Comparison of ENCODE assay signal across 18 cellular contexts in the genomic region with DNA sequence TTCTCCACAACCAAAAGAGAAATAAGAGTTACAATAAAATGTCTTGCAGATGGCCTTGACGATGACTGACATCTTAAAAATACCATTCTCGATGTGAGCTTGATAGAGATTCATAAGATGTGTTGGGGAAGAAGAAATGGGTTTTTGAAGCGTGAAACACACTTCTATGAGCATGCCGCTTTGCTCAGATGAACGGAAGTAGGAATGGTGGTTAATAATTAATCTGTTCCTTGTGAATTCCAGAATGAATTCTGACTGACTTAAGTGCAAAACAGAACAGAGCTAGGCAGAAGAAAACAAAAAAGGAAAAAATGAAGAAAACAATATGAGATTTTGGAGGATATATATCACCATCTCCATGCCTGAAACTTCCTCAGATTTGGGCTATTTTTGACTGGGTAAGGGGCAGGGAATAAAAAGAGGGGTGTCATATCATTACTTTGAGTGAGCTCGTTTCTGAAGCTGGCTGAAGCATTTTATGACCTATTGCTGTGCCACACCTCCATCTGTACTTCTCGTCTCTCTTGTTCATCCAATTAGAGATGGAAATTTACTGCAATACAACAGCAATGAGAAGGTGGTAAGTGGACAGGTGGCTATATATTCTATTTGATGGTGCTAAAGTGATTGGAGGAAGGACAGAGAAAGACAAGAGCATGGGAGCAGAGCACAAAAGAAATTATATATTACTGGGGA.
"Had no signal": no experiment of that assay in that cellular context is flagged by ENCODE, and none has a peak within 500 bp of the region (broad histone marks: within the 10 kb centered on the region; RNA-seq: fewer than 3 reads in every experiment).

No MANE protein-coding gene starts in this region.

- DNase-seq: activated CD4-positive, alpha-beta T cell treated with anti-CD3 and anti-CD28 coated beads, Interleukin-2, amount 10 ng/mL, durations not matched to agents 24 days and 14 days; activated CD8-positive, alpha-beta T cell treated with anti-CD3 and anti-CD28 coated beads for 36 hours; activated naive CD4-positive, alpha-beta T cell; activated naive CD8-positive, alpha-beta T cell treated with anti-CD3 and anti-CD28 coated beads, Interleukin-2, amount 10 ng/mL, durations not matched to agents 7 days and 5 days; activated T-cell treated with anti-CD3 and anti-CD28 coated beads, Interleukin-2, amount 50 U/mL, for 1 hour; amygdala; erythroblast; foreskin melanocyte; mesenchymal stem cell; naive thymus-derived CD4-positive, alpha-beta T cell; stimulated activated CD4-positive, alpha-beta T cell treated with anti-CD3 and anti-CD28 coated beads, Interleukin-12 subunit alpha, Interleukin-12 subunit beta, amount 100 ng/mL, for 4 hours; stimulated activated naive CD8-positive, alpha-beta T cell treated with anti-CD3 and anti-CD28 coated beads, Interleukin-15, amount 100 ng/mL, for 72 hours; T-cell; transverse colon had no signal

- ATAC-seq: activated CD8-positive, alpha-beta T cell treated with anti-CD3 and anti-CD28 coated beads for 36 hours; activated T-helper 17 cell treated with anti-CD3 and anti-CD28 coated beads, Interleukin-2, amount 50 U/mL, for 72 hours; naive thymus-derived CD4-positive, alpha-beta T cell; stimulated activated naive CD8-positive, alpha-beta T cell treated with anti-CD3 and anti-CD28 coated beads, Interleukin-15, amount 100 ng/mL, for 72 hours; T-cell; WTC11 had no signal

- H3K4me1 ChIP-seq: suprapubic skin, vagina had no signal

- H3K9me3 ChIP-seq: suprapubic skin, transverse colon, vagina had no signal

- H3K4me3 ChIP-seq: suprapubic skin, transverse colon, vagina had no signal

- H3K36me3 ChIP-seq: suprapubic skin, transverse colon, vagina had no signal
